ENCODE assay signal across 9 cellular contexts in genomic region chr11:33917402-33917801, GRCh38. TPM values are rescaled to one million over a fixed set of nuclear protein-coding genes. Genes with fewer than 3 reads are reported as not detected.
"Had no signal": no experiment of that assay in that cellular context is flagged by ENCODE, and none has a peak within 500 bp of the region (broad histone marks: within the 10 kb centered on the region; RNA-seq: fewer than 3 reads in every experiment).

No MANE protein-coding gene starts in this region.

RNA-seq across cellular contexts. Expression of gene LMO2, which starts 25.5 kb away (rescaled TPM):
- total RNA-seq: activated CD4-positive, alpha-beta memory T cell treated with anti-CD3 and anti-CD28 coated beads for 36 hours; activated CD4-positive, alpha-beta memory T cell treated with anti-CD3 and anti-CD28 coated beads, Interleukin-2, amount 10 ng/mL, durations not matched to agents 7 days and 5 days; activated CD4-positive, alpha-beta T cell treated with anti-CD3 and anti-CD28 coated beads for 36 hours; activated CD4-positive, alpha-beta T cell treated with anti-CD3 and anti-CD28 coated beads, Interleukin-2, amount 10 ng/mL, durations not matched to agents 24 days and 14 days; activated CD4-positive, alpha-beta T cell treated with anti-CD3 and anti-CD28 coated beads, Interleukin-2, amount 10 ng/mL, durations not matched to agents 7 days and 5 days; activated CD8-positive, alpha-beta memory T cell treated with anti-CD3 and anti-CD28 coated beads, Interleukin-2, amount 10 ng/mL, durations not matched to agents 7 days and 5 days; activated CD8-positive, alpha-beta T cell treated with anti-CD3 and anti-CD28 coated beads for 36 hours; activated CD8-positive, alpha-beta T cell treated with anti-CD3 and anti-CD28 coated beads, Interleukin-2, amount 10 ng/mL, durations not matched to agents 7 days and 5 days; T-helper 2 cell treated with Interferon-gamma antibody and Interleukin-4, amounts not matched to agents 100 ng/mL and 5 ng/mL, for 36 hours had no signal
